Comparison of ENCODE assay signal across 19 cellular contexts in the genomic region with DNA sequence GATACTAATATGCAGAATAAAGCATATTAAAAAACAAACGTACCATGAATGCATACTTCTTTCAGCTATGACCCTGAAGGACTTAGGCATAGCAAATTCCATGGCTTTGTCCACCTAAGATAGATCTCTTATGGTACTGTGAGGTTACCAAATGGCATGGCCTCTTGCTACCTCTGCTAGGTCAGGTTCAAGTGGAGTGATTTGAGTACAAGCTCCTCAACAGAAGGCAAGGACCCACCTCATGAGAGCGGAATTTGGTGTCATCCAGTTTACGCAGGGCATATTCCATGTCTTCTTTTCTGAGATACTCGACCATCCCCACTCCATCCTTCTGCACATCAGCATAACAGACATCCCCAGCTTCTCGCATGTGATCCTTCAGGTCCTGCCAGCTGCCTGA.
"Had no signal": no experiment of that assay in that cellular context is flagged by ENCODE, and none has a peak within 500 bp of the region (broad histone marks: within the 10 kb centered on the region; RNA-seq: fewer than 3 reads in every experiment).

No MANE protein-coding gene starts in this region.

- H3K9me3 Mint-ChIP-seq: immature natural killer cell; naive thymus-derived CD4-positive, alpha-beta T cell; stimulated activated naive B cell treated with anti-CD40 and anti-IgM and Interleukin-4, amounts not matched to agents 10 μg/mL and 1 μg/mL and 100 μg/mL, for 72 hours had no signal

- FAIRE-seq: colon, keratinocyte had no signal

- H3K27me3 ChIP-seq: foreskin keratinocyte, neutrophil, spleen had no signal

- H3K4me1 ChIP-seq: foreskin keratinocyte had no signal

- H3K27me3 Mint-ChIP-seq: naive thymus-derived CD4-positive, alpha-beta T cell; stimulated activated naive B cell treated with anti-CD40 and anti-IgM and Interleukin-4, amounts not matched to agents 10 μg/mL and 1 μg/mL and 100 μg/mL, for 72 hours had no signal

- ATAC-seq: foreskin keratinocyte; left cardiac atrium; left ventricle myocardium superior; naive thymus-derived CD4-positive, alpha-beta T cell; sciatic nerve; stimulated activated naive B cell treated with anti-CD40 and anti-IgM and Interleukin-4, amounts not matched to agents 10 μg/mL and 1 μg/mL and 100 μg/mL, for 72 hours had no signal

- H3K27ac ChIP-seq: foreskin keratinocyte, neutrophil, spleen had no signal

- H3K4me3 Mint-ChIP-seq: immature natural killer cell; naive thymus-derived CD4-positive, alpha-beta T cell; stimulated activated naive B cell treated with anti-CD40 and anti-IgM and Interleukin-4, amounts not matched to agents 10 μg/mL and 1 μg/mL and 100 μg/mL, for 72 hours had no signal

- H3K27ac Mint-ChIP-seq: stimulated activated naive B cell treated with anti-CD40 and anti-IgM and Interleukin-4, amounts not matched to agents 10 μg/mL and 1 μg/mL and 100 μg/mL, for 72 hours had no signal

- H3K9me3 ChIP-seq: neutrophil, spleen had no signal

- DNase-seq: dermis blood vessel endothelial cell; erythroblast; foreskin keratinocyte; immature natural killer cell; left cardiac atrium; left ventricle myocardium superior; mesendoderm; naive thymus-derived CD4-positive, alpha-beta T cell; spleen; stimulated activated CD4-positive, alpha-beta T cell treated with anti-CD3 and anti-CD28 coated beads, Interleukin-15, amount 100 ng/mL, for 24 hours; stimulated activated CD4-positive, alpha-beta T cell treated with anti-CD3 and anti-CD28 coated beads, Interleukin-1b, Interleukin-23, amount 100 ng/mL, for 48 hours; stimulated activated CD4-positive, alpha-beta T cell treated with anti-CD3 and anti-CD28 coated beads, Interleukin-4, amount 100 ng/mL, for 24 hours; stimulated activated naive B cell treated with anti-CD40 and anti-IgM and Interleukin-4, amounts not matched to agents 10 μg/mL and 1 μg/mL and 100 μg/mL, for 72 hours; trophoblast cell had no signal

- H3K4me3 ChIP-seq: lung, spleen had no signal
